1 cellular context compared by ENCODE assay signal in genomic region chr17:60525624-60526514, GRCh38.
TF ChIP-seq lines count a peak whose summit lies in the region.

Gene APPBP2 (minus strand): TSS chr17:60526242. CDS start chr17:60525931, 311 bp downstream.

TF ChIP-seq in HepG2, 621 proteins besides CTCF, POLR2A, EP300 and RAD21 (continued from another document and continues in another):
- TF ChIP-seq, protein P1, sequence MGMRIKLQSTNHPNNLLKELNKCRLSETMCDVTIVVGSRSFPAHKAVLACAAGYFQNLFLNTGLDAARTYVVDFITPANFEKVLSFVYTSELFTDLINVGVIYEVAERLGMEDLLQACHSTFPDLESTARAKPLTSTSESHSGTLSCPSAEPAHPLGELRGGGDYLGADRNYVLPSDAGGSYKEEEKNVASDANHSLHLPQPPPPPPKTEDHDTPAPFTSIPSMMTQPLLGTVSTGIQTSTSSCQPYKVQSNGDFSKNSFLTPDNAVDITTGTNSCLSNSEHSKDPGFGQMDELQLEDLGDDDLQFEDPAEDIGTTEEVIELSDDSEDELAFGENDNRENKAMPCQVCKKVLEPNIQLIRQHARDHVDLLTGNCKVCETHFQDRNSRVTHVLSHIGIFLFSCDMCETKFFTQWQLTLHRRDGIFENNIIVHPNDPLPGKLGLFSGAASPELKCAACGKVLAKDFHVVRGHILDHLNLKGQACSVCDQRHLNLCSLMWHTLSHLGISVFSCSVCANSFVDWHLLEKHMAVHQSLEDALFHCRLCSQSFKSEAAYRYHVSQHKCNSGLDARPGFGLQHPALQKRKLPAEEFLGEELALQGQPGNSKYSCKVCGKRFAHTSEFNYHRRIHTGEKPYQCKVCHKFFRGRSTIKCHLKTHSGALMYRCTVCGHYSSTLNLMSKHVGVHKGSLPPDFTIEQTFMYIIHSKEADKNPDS (CRISPR knock-in tag; IDR thresholded peaks at IDR 0.05): peak; percentile 76; the same call in 1 of the 2 replicates
- TF ChIP-seq SOX5 (CRISPR knock-in tag; IDR thresholded peaks at IDR 0.05; ENCODE audit: borderline replicate concordance) (no peak), SRSF4 (IDR thresholded peaks at IDR 0.05; ENCODE audit: low read depth, low read length, poor library complexity, severe bottlenecking) (no peak), NKX3-1 (CRISPR knock-in tag; IDR thresholded peaks at IDR 0.05) (peak; percentile 76; the same call in 1 of the 2 replicates), CENPX (CRISPR knock-in tag; IDR thresholded peaks at IDR 0.05) (no peak), THRA (CRISPR knock-in tag; IDR thresholded peaks at IDR 0.05; ENCODE audit: borderline replicate concordance) (peak; percentile 66; the same call in 1 of the 2 replicates), CENPT (CRISPR knock-in tag; IDR thresholded peaks at IDR 0.05; ENCODE audit: low read depth) (0 out of 2 replicates have a peak, but pooled peaks have one; percentile 30), ELF3 (CRISPR knock-in tag; IDR thresholded peaks at IDR 0.05) (peak; percentile 79), ZFP90 (CRISPR knock-in tag; IDR thresholded peaks at IDR 0.05; ENCODE audit: borderline replicate concordance) (peak; percentile 82; the same call in 1 of the 2 replicates), GPN1 (CRISPR knock-in tag; IDR thresholded peaks at IDR 0.05; ENCODE audit: borderline replicate concordance) (no peak), ZNF687 (CRISPR knock-in tag; IDR thresholded peaks at IDR 0.05) (peak; percentile 96), JUND (CRISPR knock-in tag; IDR thresholded peaks at IDR 0.05) (peak; percentile 69; the same call in 1 of the 2 replicates), STAG1 (CRISPR knock-in tag; IDR thresholded peaks at IDR 0.05) (no peak), ZNF703 (CRISPR knock-in tag; IDR thresholded peaks at IDR 0.05; ENCODE audit: borderline replicate concordance) (no peak), PHB2 (IDR thresholded peaks at IDR 0.05; ENCODE audit: partially characterized antibody) (no peak), ZNF34 (CRISPR knock-in tag; IDR thresholded peaks at IDR 0.05; ENCODE audit: borderline replicate concordance) (0 out of 2 replicates have a peak, but pooled peaks have one; percentile 70), ZKSCAN8 (CRISPR knock-in tag; IDR thresholded peaks at IDR 0.05; ENCODE audit: borderline replicate concordance) (no peak; the same call in 1 of the 2 replicates), NFATC3 (CRISPR knock-in tag; IDR thresholded peaks at IDR 0.05) (0 out of 2 replicates have a peak, but pooled peaks have one; percentile 80), ZNF546 (CRISPR knock-in tag; conservative IDR thresholded peaks at IDR 0.05) (no peak; the same call in 1 of the 2 replicates), ZNF337 (CRISPR knock-in tag; IDR thresholded peaks at IDR 0.05; ENCODE audit: borderline replicate concordance, low read depth) (peak; percentile 72; the same call in 1 of the 2 replicates), SMAD3 (CRISPR knock-in tag; IDR thresholded peaks at IDR 0.05) (peak; percentile 60; the same call in 1 of the 2 replicates), ZSCAN12 (CRISPR knock-in tag; IDR thresholded peaks at IDR 0.05) (no peak), ZNF629 (CRISPR knock-in tag; conservative IDR thresholded peaks at IDR 0.05) (peak; percentile 21; the same call in 1 of the 2 replicates), BRF2 (CRISPR knock-in tag; IDR thresholded peaks at IDR 0.05) (peak; percentile 57; the same call in 1 of the 2 replicates), HMGA1 (CRISPR knock-in tag; conservative IDR thresholded peaks at IDR 0.05) (no peak), ZNF281 (CRISPR knock-in tag; IDR thresholded peaks at IDR 0.05; ENCODE audit: borderline replicate concordance) (no peak), XRCC5 (optimal IDR thresholded peaks at IDR 0.05; ENCODE audit: low read length) (peak; percentile 77), ZNF20 (CRISPR knock-in tag; IDR thresholded peaks at IDR 0.05) (peak; percentile 84; the same call in 1 of the 2 replicates), ZFP1 (CRISPR knock-in tag; IDR thresholded peaks at IDR 0.05) (peak; percentile 44), ZNF672 (CRISPR knock-in tag; IDR thresholded peaks at IDR 0.05) (no peak), ZNF264 (CRISPR knock-in tag; IDR thresholded peaks at IDR 0.05) (peak; percentile 49; the same call in 1 of the 2 replicates), SP2 (CRISPR knock-in tag; IDR thresholded peaks at IDR 0.05) (peak; percentile 63), ZNF18 (CRISPR knock-in tag; IDR thresholded peaks at IDR 0.05; ENCODE audit: insufficient replicate concordance) (peak; percentile 80)
- TF ChIP-seq, protein P2, sequence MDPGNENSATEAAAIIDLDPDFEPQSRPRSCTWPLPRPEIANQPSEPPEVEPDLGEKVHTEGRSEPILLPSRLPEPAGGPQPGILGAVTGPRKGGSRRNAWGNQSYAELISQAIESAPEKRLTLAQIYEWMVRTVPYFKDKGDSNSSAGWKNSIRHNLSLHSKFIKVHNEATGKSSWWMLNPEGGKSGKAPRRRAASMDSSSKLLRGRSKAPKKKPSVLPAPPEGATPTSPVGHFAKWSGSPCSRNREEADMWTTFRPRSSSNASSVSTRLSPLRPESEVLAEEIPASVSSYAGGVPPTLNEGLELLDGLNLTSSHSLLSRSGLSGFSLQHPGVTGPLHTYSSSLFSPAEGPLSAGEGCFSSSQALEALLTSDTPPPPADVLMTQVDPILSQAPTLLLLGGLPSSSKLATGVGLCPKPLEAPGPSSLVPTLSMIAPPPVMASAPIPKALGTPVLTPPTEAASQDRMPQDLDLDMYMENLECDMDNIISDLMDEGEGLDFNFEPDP (CRISPR knock-in tag; conservative IDR thresholded peaks at IDR 0.05): 0 out of 2 replicates have a peak, but pooled peaks have one; percentile 62
- TF ChIP-seq, protein P3, sequence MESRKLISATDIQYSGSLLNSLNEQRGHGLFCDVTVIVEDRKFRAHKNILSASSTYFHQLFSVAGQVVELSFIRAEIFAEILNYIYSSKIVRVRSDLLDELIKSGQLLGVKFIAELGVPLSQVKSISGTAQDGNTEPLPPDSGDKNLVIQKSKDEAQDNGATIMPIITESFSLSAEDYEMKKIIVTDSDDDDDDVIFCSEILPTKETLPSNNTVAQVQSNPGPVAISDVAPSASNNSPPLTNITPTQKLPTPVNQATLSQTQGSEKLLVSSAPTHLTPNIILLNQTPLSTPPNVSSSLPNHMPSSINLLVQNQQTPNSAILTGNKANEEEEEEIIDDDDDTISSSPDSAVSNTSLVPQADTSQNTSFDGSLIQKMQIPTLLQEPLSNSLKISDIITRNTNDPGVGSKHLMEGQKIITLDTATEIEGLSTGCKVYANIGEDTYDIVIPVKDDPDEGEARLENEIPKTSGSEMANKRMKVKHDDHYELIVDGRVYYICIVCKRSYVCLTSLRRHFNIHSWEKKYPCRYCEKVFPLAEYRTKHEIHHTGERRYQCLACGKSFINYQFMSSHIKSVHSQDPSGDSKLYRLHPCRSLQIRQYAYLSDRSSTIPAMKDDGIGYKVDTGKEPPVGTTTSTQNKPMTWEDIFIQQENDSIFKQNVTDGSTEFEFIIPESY (CRISPR knock-in tag; IDR thresholded peaks at IDR 0.05): peak; percentile 59; the same call in 1 of the 2 replicates
- TF ChIP-seq, protein P4, sequence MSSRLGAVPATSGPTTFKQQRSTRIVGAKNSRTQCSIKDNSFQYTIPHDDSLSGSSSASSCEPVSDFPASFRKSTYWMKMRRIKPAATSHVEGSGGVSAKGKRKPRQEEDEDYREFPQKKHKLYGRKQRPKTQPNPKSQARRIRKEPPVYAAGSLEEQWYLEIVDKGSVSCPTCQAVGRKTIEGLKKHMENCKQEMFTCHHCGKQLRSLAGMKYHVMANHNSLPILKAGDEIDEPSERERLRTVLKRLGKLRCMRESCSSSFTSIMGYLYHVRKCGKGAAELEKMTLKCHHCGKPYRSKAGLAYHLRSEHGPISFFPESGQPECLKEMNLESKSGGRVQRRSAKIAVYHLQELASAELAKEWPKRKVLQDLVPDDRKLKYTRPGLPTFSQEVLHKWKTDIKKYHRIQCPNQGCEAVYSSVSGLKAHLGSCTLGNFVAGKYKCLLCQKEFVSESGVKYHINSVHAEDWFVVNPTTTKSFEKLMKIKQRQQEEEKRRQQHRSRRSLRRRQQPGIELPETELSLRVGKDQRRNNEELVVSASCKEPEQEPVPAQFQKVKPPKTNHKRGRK (CRISPR knock-in tag; IDR thresholded peaks at IDR 0.05): no peak
- TF ChIP-seq, protein P5, sequence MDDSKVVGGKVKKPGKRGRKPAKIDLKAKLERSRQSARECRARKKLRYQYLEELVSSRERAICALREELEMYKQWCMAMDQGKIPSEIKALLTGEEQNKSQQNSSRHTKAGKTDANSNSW (CRISPR knock-in tag; IDR thresholded peaks at IDR 0.05; ENCODE audit: borderline replicate concordance): peak; percentile 71; the same call in 1 of the 2 replicates
